ENCODE assay signal across 29 cellular contexts in genomic region chr20:37142708-37143107, GRCh38. TPM values are rescaled to one million over a fixed set of nuclear protein-coding genes. Genes with fewer than 3 reads are reported as not detected.
DNase-seq lines count a peak whose midpoint lies in the region; ATAC-seq and TF ChIP-seq lines count a peak whose summit lies in the region.
"Had no signal": no experiment of that assay in that cellular context is flagged by ENCODE, and none has a peak within 500 bp of the region (broad histone marks: within the 10 kb centered on the region; RNA-seq: fewer than 3 reads in every experiment).

No MANE protein-coding gene starts in this region.

- no peaks in the 10 kb centered on the region for H3K9me3 ChIP-seq in IMR-90 (ENCODE audit: control insufficient read depth, insufficient read depth, low read length)
- H3K9me3 ChIP-seq in osteoblast (ENCODE audit: low read depth, low read length), result no peaks in the 10 kb centered on the region
- H3K9me3 ChIP-seq: gastroesophageal sphincter, left ventricle myocardium inferior, right atrium auricular region, transverse colon had no signal

- no peak overlapping the region for H2BK15ac ChIP-seq in IMR-90 (ENCODE audit: low read depth, low read length)

- H3K4me3 ChIP-seq in IMR-90 (ENCODE audit: insufficient read depth, low read depth, low read length) (no peak overlapping the region), epithelial cell of esophagus (ENCODE audit: low read length) (no peak overlapping the region), osteoblast (ENCODE audit: insufficient read depth, low read length) (no peak overlapping the region)
- H3K4me3 ChIP-seq: gastroesophageal sphincter, left ventricle myocardium inferior, right atrium auricular region, transverse colon had no signal

- peak; percentile 14; the same call in 1 of the 2 replicates for ATAC-seq in IMR-90 (ENCODE audit: low read depth)
- ATAC-seq: activated CD8-positive, alpha-beta memory T cell treated with anti-CD3 and anti-CD28 coated beads, Interleukin-2, amount 10 ng/mL, durations not matched to agents 7 days and 5 days; gastroesophageal sphincter; natural killer cell treated with Interleukin-12 subunit alpha and Interleukin-12 subunit beta and Interleukin-15 and Interleukin-18, amount 100 ng/mL, for 72 hours; Panc1 had no signal

- H3K4me2 ChIP-seq in IMR-90 (ENCODE audit: low read depth, low read length), result no peak overlapping the region
- no peak overlapping the region for H3K4me2 ChIP-seq in osteoblast (ENCODE audit: insufficient read depth, low read length)

- H4K20me1 ChIP-seq in IMR-90 (ENCODE audit: insufficient read depth, low read length), result no peaks in the 10 kb centered on the region
- H4K20me1 ChIP-seq in osteoblast (ENCODE audit: insufficient read depth, low read length), result no peaks in the 10 kb centered on the region

- no peaks in the 10 kb centered on the region for H3K79me2 ChIP-seq in osteoblast (ENCODE audit: insufficient read depth, low read length)

- H2BK120ac ChIP-seq in IMR-90 (ENCODE audit: low read depth, low read length), result no peak overlapping the region

- BruUV-seq in IMR-90 (replicated peaks; lab: Mats Ljungman, UMichigan), result no TSS peak

- H3K27me3 ChIP-seq in IMR-90 (ENCODE audit: control insufficient read depth, insufficient read depth, low read length) (no peaks in the 10 kb centered on the region), osteoblast (ENCODE audit: insufficient read depth, low read length) (no peaks in the 10 kb centered on the region)
- H3K27me3 ChIP-seq: gastroesophageal sphincter, right atrium auricular region, transverse colon had no signal

- no peak overlapping the region for H4K91ac ChIP-seq in IMR-90 (ENCODE audit: insufficient read depth, low read depth, low read length)

- no peak for TF ChIP-seq CTCF in IMR-90 (conservative IDR thresholded peaks at IDR 0.05; ENCODE audit: low read depth, low read length)
- no peak for TF ChIP-seq CTCF in epithelial cell of esophagus (IDR thresholded peaks at IDR 0.05; ENCODE audit: insufficient read depth, low read depth, low read length, missing control alignments)
- no peak for TF ChIP-seq CTCF in osteoblast (IDR thresholded peaks at IDR 0.05; ENCODE audit: extremely low read depth, low read depth, low read length)

- no peaks in the 10 kb centered on the region for H3K79me1 ChIP-seq in IMR-90 (ENCODE audit: low read depth in 1 of 2, low read length in 2 of 2)

- DNase-seq in Caki2 (ENCODE audit: low read depth) (peak; percentile 37), IMR-90 (peak; percentile 6), epithelial cell of esophagus (ENCODE audit: low read depth) (peak; percentile 17), osteoblast (ENCODE audit: insufficient read length, low spot score, missing footprints) (peak; percentile 82), NAMALWA (ENCODE audit: low spot score) (no peak), NCI-H2107 treated with DMSO at 0.1 percent for 48 hours (lab: John Stamatoyannopoulos, UW; ENCODE audit: unreplicated experiment) (no peak), NCI-H187 treated with DMSO at 0.1 percent for 48 hours (lab: John Stamatoyannopoulos, UW) (no peak)
- no peak for DNase-seq in central memory CD4-positive, alpha-beta T cell
- DNase-seq: activated B cell treated with CpG ODN at 0.5 μM for 24 hours; activated CD4-positive, alpha-beta T cell treated with anti-CD3 and anti-CD28 coated beads, Interleukin-2, amount 50 U/mL, for 1 hour; activated CD8-positive, alpha-beta memory T cell treated with anti-CD3 and anti-CD28 coated beads, Interleukin-2, amount 10 ng/mL, durations not matched to agents 7 days and 5 days; activated T-cell treated with anti-CD3 and anti-CD28 coated beads, Interleukin-2, amount 50 U/mL, for 48 hours; amniotic stem cell; cortex of kidney; endodermal cell; GOT3; hippocampal formation; Kasumi-1; left ventricle myocardium inferior; NCI-H2171; NCI-H524 treated with DMSO at 0.1 percent for 48 hours; SHP77 treated with DMSO at 0.1 percent for 48 hours; stimulated activated CD4-positive, alpha-beta T cell treated with anti-CD3 and anti-CD28 coated beads, Interleukin-2, amount 100 ng/mL, for 24 hours; transverse colon had no signal

- CTCF ChIA-PET in IMR-90 (lab: Yijun Ruan, JAX), result no interaction called here

- intact Hi-C loops in IMR-90 (cut with micrococcal nuclease), result no loop called here

- dilution Hi-C loops in IMR-90 (cut with HindIII; ENCODE audit: low sequenced_read_pairs, unreplicated experiment), result no loop called here

- WGBS in IMR-90 (ENCODE audit: extremely low coverage in 2 of 2, insufficient read length in 1 of 2), 2 experiments, result no CpG with 5 or more reads among the region's 3 CpGs

- TF ChIP-seq POLR2A in IMR-90 (IDR thresholded peaks at IDR 0.05; ENCODE audit: low read depth, low read length), result no peak

- H3K23ac ChIP-seq in IMR-90 (ENCODE audit: low read depth, low read length), result no peak overlapping the region

- no peak overlapping the region for H3K27ac ChIP-seq in IMR-90 (ENCODE audit: insufficient read depth, low read length)
- no peak overlapping the region for H3K27ac ChIP-seq in osteoblast (ENCODE audit: low read depth, low read length)
- H3K27ac ChIP-seq: gastroesophageal sphincter, HL-60, left ventricle myocardium inferior, right atrium auricular region, transverse colon had no signal

- POLR2A ChIA-PET in IMR-90 (lab: Charles Lee; ENCODE audit: unreplicated experiment), result no interaction called here

- no peak overlapping the region for H2BK20ac ChIP-seq in IMR-90 (ENCODE audit: low read depth, low read length)

- H3K14ac ChIP-seq in IMR-90 (replicated peaks; ENCODE audit: low read depth, low read length), result no peak overlapping the region

- no peaks in the 10 kb centered on the region for H3K9me1 ChIP-seq in IMR-90 (ENCODE audit: insufficient read depth, low read length)

- H2BK5ac ChIP-seq in IMR-90 (ENCODE audit: low read depth, low read length, poor library complexity, severe bottlenecking), result no peak overlapping the region

- H2AK9ac ChIP-seq in IMR-90 (replicated peaks; ENCODE audit: low read depth, low read length, poor library complexity), result no peak overlapping the region

- H4K8ac ChIP-seq in IMR-90 (ENCODE audit: low read depth in 2 of 2, low read length in 2 of 2), result no peak overlapping the region

- no peak overlapping the region for H2AK5ac ChIP-seq in IMR-90 (ENCODE audit: low read depth, low read length)

- H2AFZ ChIP-seq in IMR-90 (replicated peaks; ENCODE audit: low read length, poor library complexity) (no peak overlapping the region), osteoblast (ENCODE audit: low read length) (no peak overlapping the region)

- no peak overlapping the region for H4K5ac ChIP-seq in IMR-90 (ENCODE audit: low read depth, low read length)

- H3K36me3 ChIP-seq in IMR-90 (ENCODE audit: control insufficient read depth, insufficient read depth, low read length) (no peaks in the 10 kb centered on the region), osteoblast (ENCODE audit: insufficient read depth, low read length) (no peaks in the 10 kb centered on the region)
- H3K36me3 ChIP-seq: right atrium auricular region, transverse colon had no signal

- H3K4ac ChIP-seq in IMR-90 (ENCODE audit: low read depth, low read length), result no peak overlapping the region

- no peak overlapping the region for H3K18ac ChIP-seq in IMR-90 (ENCODE audit: low read depth, low read length)

- H3K56ac ChIP-seq in IMR-90 (ENCODE audit: extremely low read depth, insufficient read depth, low read length), result no peak overlapping the region

- no peak for TF ChIP-seq RAD21 in IMR-90 (IDR thresholded peaks at IDR 0.05; ENCODE audit: low read length)

- no peak overlapping the region for H3K9ac ChIP-seq in IMR-90 (ENCODE audit: low read depth, low read length)

- in situ Hi-C loops in Caki2 (cut with HindIII; ENCODE audit: low pct_unique_long_range_greater_than_20kb, low sequenced_read_pairs), result no loop called here
- in situ Hi-C loops in IMR-90 (cut with MboI; ENCODE audit: low sequenced_read_pairs), result no loop called here

- H3K4me1 ChIP-seq in IMR-90 (ENCODE audit: control insufficient read depth, insufficient read depth, low read length) (no peaks in the 10 kb centered on the region), osteoblast (ENCODE audit: insufficient read depth, low read length) (peaks cover 7% of the 10 kb centered on the region)
- H3K4me1 ChIP-seq: gastroesophageal sphincter, left ventricle myocardium inferior, right atrium auricular region, transverse colon had no signal

TF ChIP-seq in IMR-90, 13 proteins besides CTCF, POLR2A, EP300 and RAD21:
- no peak for TF ChIP-seq MAFK (IDR thresholded peaks at IDR 0.05; ENCODE audit: low read depth, low read length)
TF ChIP-seq in IMR-90: peak in this region for 0.

RNA-seq across cellular contexts. Expression of gene RPN2, which starts 36.4 kb away (rescaled TPM):
- total RNA-seq in Caki2 (2014; rRNA removed; shearing (Covaris generic); ENCODE audit: low replicate concordance), result 345 and 382 TPM in 2 replicates
- total RNA-seq in IMR-90 (2012; rRNA removed), result 232 and 305 TPM in 2 replicates
- 468 and 481 TPM in 2 replicates for polyA plus RNA-seq in IMR-90 (2012; rRNA removed)
- polyA plus RNA-seq in IMR-90 (2012; cell fraction: cytosol; rRNA removed), result 279 and 282 TPM in 2 replicates
- 170 and 221 TPM in 2 replicates for polyA plus RNA-seq in IMR-90 (2012; cell fraction: nucleus; rRNA removed; ENCODE audit: low replicate concordance)
- total RNA-seq in osteoblast, result 213 and 245 TPM in 2 replicates

RNA-seq across cellular contexts. Expression of gene MROH8, which starts 36.6 kb away (rescaled TPM):
- 0.51 and 1.0 TPM in 2 replicates for total RNA-seq in Caki2 (2014; rRNA removed; shearing (Covaris generic); ENCODE audit: low replicate concordance)
- 1.1 and 1.8 TPM in 2 replicates for total RNA-seq in IMR-90 (2012; rRNA removed)
- polyA plus RNA-seq in IMR-90 (2012; rRNA removed), result 0.62 and 1.3 TPM in 2 replicates
- 0.55 and 0.96 TPM in 2 replicates for polyA plus RNA-seq in IMR-90 (2012; cell fraction: cytosol; rRNA removed)
- 0.74 and 2.4 TPM in 2 replicates for polyA plus RNA-seq in IMR-90 (2012; cell fraction: nucleus; rRNA removed; ENCODE audit: low replicate concordance)
- total RNA-seq in osteoblast, result 1.1 and 1.8 TPM in 2 replicates

RNA-seq across cellular contexts. Expression of gene RBL1, which starts 46.9 kb away (rescaled TPM):
- 9.2 and 10.7 TPM in 2 replicates for total RNA-seq in Caki2 (2014; rRNA removed; shearing (Covaris generic); ENCODE audit: low replicate concordance)
- 7.5 and 10.8 TPM in 2 replicates for total RNA-seq in IMR-90 (2012; rRNA removed)
- 2.6 and 3.3 TPM in 2 replicates for polyA plus RNA-seq in IMR-90 (2012; rRNA removed)
- polyA plus RNA-seq in IMR-90 (2012; cell fraction: cytosol; rRNA removed), result 0.42 and 0.84 TPM in 2 replicates
- polyA plus RNA-seq in IMR-90 (2012; cell fraction: nucleus; rRNA removed; ENCODE audit: low replicate concordance), result 1.9 TPM in 2 replicates
- total RNA-seq in osteoblast, result 8.8 and 9.8 TPM in 2 replicates

Comparison
In these comparisons a context has a peak if more than half of its experiments do, and no peak if none do; other contexts are left out.
1. DNase-seq: peak in Caki2 (single experiment), IMR-90 (single experiment), epithelial cell of esophagus (single experiment) and osteoblast (single experiment); none in NAMALWA (single experiment), NCI-H2107 treated with DMSO at 0.1 percent for 48 hours (single experiment), NCI-H187 treated with DMSO at 0.1 percent for 48 hours (single experiment) and central memory CD4-positive, alpha-beta T cell (single experiment).